In genomic region chr9:132044176-132044880, GRCh38 we compare ENCODE assay signal across 20 cellular contexts. TPM values are rescaled to one million over a fixed set of nuclear protein-coding genes. Genes with fewer than 3 reads are reported as not detected.
DNase-seq lines count a peak whose midpoint lies in the region; ATAC-seq, FAIRE-seq and TF ChIP-seq lines count a peak whose summit lies in the region.
"Had no signal": no experiment of that assay in that cellular context is flagged by ENCODE, and none has a peak within 500 bp of the region (broad histone marks: within the 10 kb centered on the region; RNA-seq: fewer than 3 reads in every experiment).

No MANE protein-coding gene starts in this region.

- H2AFZ ChIP-seq in astrocyte (ENCODE audit: low read depth, low read length): no peak overlapping the region

- H3K79me2 ChIP-seq in astrocyte (ENCODE audit: insufficient read depth, low read length): peaks cover 78% of the 10 kb centered on the region

- H4K20me1 ChIP-seq in astrocyte (ENCODE audit: insufficient read depth, low read length): peaks cover 29% of the 10 kb centered on the region

- H3K4me1 ChIP-seq in astrocyte (ENCODE audit: insufficient read depth, low read length): peaks cover 20% of the 10 kb centered on the region
- no peaks in the 10 kb centered on the region for H3K4me1 ChIP-seq in suprapubic skin
- H3K4me1 ChIP-seq: Peyer's patch had no signal

- no peaks in the 10 kb centered on the region for H3K27me3 Mint-ChIP-seq in astrocyte (ENCODE audit: low read depth, unreplicated experiment)

- H3K27ac Mint-ChIP-seq in astrocyte (ENCODE audit: unreplicated experiment): peak overlapping the region; percentile 28

- H3K9ac ChIP-seq in astrocyte (ENCODE audit: low read length): no peak overlapping the region

- no peaks in the 10 kb centered on the region for H3K27me3 ChIP-seq in astrocyte (ENCODE audit: insufficient read depth, low read length)
- H3K27me3 ChIP-seq in suprapubic skin: no peaks in the 10 kb centered on the region
- H3K27me3 ChIP-seq: Peyer's patch had no signal

- TF ChIP-seq CTCF in astrocyte (IDR thresholded peaks at IDR 0.05; ENCODE audit: insufficient read depth, low read depth, low read length) (no peak), suprapubic skin (IDR thresholded peaks at IDR 0.05) (no peak)

- H3K9me3 Mint-ChIP-seq in astrocyte (ENCODE audit: unreplicated experiment): no peaks in the 10 kb centered on the region

- FAIRE-seq in astrocyte (lab: Jason Lieb, UNC): no peak

- DNase-seq in NCI-H510A treated with DMSO at 0.1 percent for 48 hours (lab: John Stamatoyannopoulos, UW) (peak; percentile 53), NCI-H510A (lab: John Stamatoyannopoulos, UW) (no peak), astrocyte (ENCODE audit: low read depth) (no peak), kidney tubule cell (ENCODE audit: low spot score) (peak; percentile 30), suprapubic skin (ENCODE audit: low spot score in 2 of 2) (no peak), DMS153 (lab: John Stamatoyannopoulos, UW) (no peak)
- DNase-seq in activated CD4-positive, CD25-positive, alpha-beta regulatory T cell (lab: John Stamatoyannopoulos, UW): no peak
- DNase-seq: C1 segment of cervical spinal cord, COR-L47, HCEC 1CT, KG1, NCI-H1092, NCI-H2107, NCI-H226, NCI-H748 treated with DMSO at 0.1 percent for 48 hours, Peyer's patch, SHP77 had no signal

- TF ChIP-seq EP300 in suprapubic skin (IDR thresholded peaks at IDR 0.05): no peak

- no peak overlapping the region for H3K4me2 ChIP-seq in astrocyte (ENCODE audit: low read length)

- H3K4me3 ChIP-seq in astrocyte (ENCODE audit: insufficient read depth, low read depth, low read length) (no peak overlapping the region), suprapubic skin (no peak overlapping the region)
- H3K4me3 ChIP-seq: Peyer's patch had no signal

- no peaks in the 10 kb centered on the region for H3K9me3 ChIP-seq in astrocyte (ENCODE audit: insufficient read depth, low read depth, low read length)
- no peaks in the 10 kb centered on the region for H3K9me3 ChIP-seq in suprapubic skin
- H3K9me3 ChIP-seq: Peyer's patch had no signal

- peaks cover 3% of the 10 kb centered on the region for H3K36me3 Mint-ChIP-seq in astrocyte (ENCODE audit: low read depth, unreplicated experiment)

- ATAC-seq in HG02885 (IDR thresholded peaks at IDR 0.05; ENCODE audit: poor library complexity, unreplicated experiment): no peak

- TF ChIP-seq POLR2A in suprapubic skin (IDR thresholded peaks at IDR 0.05): no peak

- 90% methylated on average over 8 of the region's 8 CpGs for WGBS in suprapubic skin

- H3K36me3 ChIP-seq in astrocyte (ENCODE audit: insufficient read depth, low read length) (no peaks in the 10 kb centered on the region), suprapubic skin (no peaks in the 10 kb centered on the region)
- H3K36me3 ChIP-seq: Peyer's patch had no signal

- H3K4me3 Mint-ChIP-seq in astrocyte (ENCODE audit: unreplicated experiment): no peak overlapping the region

- H3K4me1 Mint-ChIP-seq in astrocyte (ENCODE audit: low read depth, unreplicated experiment): peaks cover 50% of the 10 kb centered on the region

- H3K27ac ChIP-seq in astrocyte (ENCODE audit: low read depth, low read length) (no peak overlapping the region), suprapubic skin (no peak overlapping the region)
- H3K27ac ChIP-seq: 22Rv1, HL-60, Peyer's patch had no signal

RNA-seq across cellular contexts. Expression of gene MED27, which starts 35.3 kb away (rescaled TPM):
- total RNA-seq in astrocyte: 26.9 and 27.7 TPM in 2 replicates
- total RNA-seq in suprapubic skin: 10 to 100 TPM; 12.6 to 20.3 (median 16.0) TPM

Comparison
In these comparisons a context has a peak if more than half of its experiments do, and no peak if none do; other contexts are left out.
1. DNase-seq: peak in NCI-H510A treated with DMSO at 0.1 percent for 48 hours (single experiment) and kidney tubule cell (single experiment); none in NCI-H510A (single experiment), astrocyte (single experiment), activated CD4-positive, CD25-positive, alpha-beta regulatory T cell (0 of 4), suprapubic skin (0 of 2) and DMS153 (single experiment).